Comparison of ENCODE assay signal across 8 cellular contexts in genomic region chr14:100192250-100192671, GRCh38. TPM values are rescaled to one million over a fixed set of nuclear protein-coding genes. Genes with fewer than 3 reads are reported as not detected.
DNase-seq lines count a peak whose midpoint lies in the region; ATAC-seq and TF ChIP-seq lines count a peak whose summit lies in the region.

No MANE protein-coding gene starts in this region.

- no peak for TF ChIP-seq CTCF in adrenal gland (IDR thresholded peaks at IDR 0.05)
- no peak for TF ChIP-seq CTCF in testis (IDR thresholded peaks at IDR 0.05)

- H3K4me3 ChIP-seq in adrenal gland (peak overlapping the region in 2 of 4 donors; percentile 23 to 53), testis (peak overlapping the region; percentile 37 to 61)

- H3K27ac ChIP-seq in adrenal gland (peak overlapping the region; percentile 57 to 93 (median 82)), testis (peak overlapping the region; percentile 41 to 85)

- 33 to 43% (median 40%) methylated on average over 11 to 21 of the region's 21 CpGs for WGBS in adrenal gland, 4 donors
- WGBS in testis, 2 donors, result 19 to 20% methylated on average over 13 to 21 of the region's 21 CpGs

- no peaks in the 10 kb centered on the region for H3K36me3 ChIP-seq in adrenal gland (replicated peaks in 1 of 2)
- no peaks in the 10 kb centered on the region for H3K36me3 ChIP-seq in testis (ENCODE audit: low read depth, missing control alignments)

- H3K9me3 ChIP-seq in adrenal gland (replicated peaks in 1 of 3) (no peaks in the 10 kb centered on the region), testis (no peaks in the 10 kb centered on the region)

- intact Hi-C loops in adrenal gland (cut with DNase I), result loop anchor here (5.0 to 10.0 kb wide), 2 partner anchors 207 to 210 kb away; no protein-coding TSS in a partner anchor
- intact Hi-C loops in left colon (cut with DNase I, micrococcal nuclease), result loop anchor here in 1 of 2 donors (5.0 kb wide), 1 partner anchor 205 kb away; no protein-coding TSS in a partner anchor
- intact Hi-C loops in testis (cut with DNase I; ENCODE audit: low total_unique reads), result loop anchor here (5.0 kb wide), 1 partner anchor 220 kb away; no protein-coding TSS in a partner anchor

- H3K27me3 ChIP-seq in adrenal gland (no peaks in the 10 kb centered on the region), testis (no peaks in the 10 kb centered on the region)

- H3K4me1 ChIP-seq in adrenal gland (replicated peaks in 1 of 2), result peaks cover 7 to 12% of the 10 kb centered on the region in 2 donors
- peaks cover 18% of the 10 kb centered on the region for H3K4me1 ChIP-seq in testis

- TF ChIP-seq POLR2A in adrenal gland (IDR thresholded peaks at IDR 0.05), result no peak
- no peak for TF ChIP-seq POLR2A in testis (IDR thresholded peaks at IDR 0.05)

- no peak for ATAC-seq in left colon
- ATAC-seq in GM18511 (IDR thresholded peaks at IDR 0.05; ENCODE audit: unreplicated experiment), result no peak

- DNase-seq in NCI-H82 (lab: John Stamatoyannopoulos, UW), result peak; percentile 19
- DNase-seq in NCI-H82 treated with DMSO at 0.1 percent for 48 hours (lab: John Stamatoyannopoulos, UW; ENCODE audit: unreplicated experiment), result no peak
- DNase-seq in adrenal gland, result peak in 6 of 7 donors; percentile 32 to 70 (median 48)
- DNase-seq in left colon, result peak; percentile 32 to 36
- DNase-seq in testis, result no peak
- no peak for DNase-seq in AG08396 (ENCODE audit: low spot score)
- no peak for DNase-seq in NCI-H2029 treated with DMSO at 0.1 percent for 48 hours (lab: John Stamatoyannopoulos, UW)

RNA-seq across cellular contexts. Expression of gene DEGS2, which starts 32.8 kb away (rescaled TPM):
- under 1 TPM in 6 of 8 donors, not detected in 2; 0.10 to 0.69 (median 0.22) TPM for total RNA-seq in adrenal gland
- under 1 TPM in 2 of 3 donors, not detected in 1; 0.32 to 0.47 TPM for polyA plus RNA-seq in adrenal gland
- total RNA-seq in left colon, result 10 to 100 TPM; 25.0 to 36.9 TPM
- total RNA-seq in testis, result 1 to 10 TPM; 3.3 to 5.9 TPM
- 3.9 TPM for polyA plus RNA-seq in testis (ENCODE audit: insufficient read depth, low read depth, low replicate concordance)

RNA-seq across cellular contexts. Expression of gene YY1, which starts 46.7 kb away (rescaled TPM):
- total RNA-seq in adrenal gland (10 to 100 TPM; 44.3 to 79.7 (median 57.4) TPM), left colon (10 to 100 TPM; 57.4 to 70.1 TPM), testis (10 to 100 TPM; 58.1 to 68.2 TPM)
- polyA plus RNA-seq in adrenal gland (10 to 100 TPM; 20.1 to 57.3 (median 32.7) TPM), testis (ENCODE audit: insufficient read depth, low read depth, low replicate concordance) (74.2 TPM)

Comparison
In these comparisons a context has a peak if more than half of its experiments do, and no peak if none do; other contexts are left out.
1. DNase-seq: peak in NCI-H82 (single experiment), adrenal gland (6 of 7) and left colon (2 of 2); none in NCI-H82 treated with DMSO at 0.1 percent for 48 hours (single experiment), testis (single experiment), AG08396 (single experiment) and NCI-H2029 treated with DMSO at 0.1 percent for 48 hours (single experiment).